2 cellular contexts compared by ENCODE assay signal in the genomic region with DNA sequence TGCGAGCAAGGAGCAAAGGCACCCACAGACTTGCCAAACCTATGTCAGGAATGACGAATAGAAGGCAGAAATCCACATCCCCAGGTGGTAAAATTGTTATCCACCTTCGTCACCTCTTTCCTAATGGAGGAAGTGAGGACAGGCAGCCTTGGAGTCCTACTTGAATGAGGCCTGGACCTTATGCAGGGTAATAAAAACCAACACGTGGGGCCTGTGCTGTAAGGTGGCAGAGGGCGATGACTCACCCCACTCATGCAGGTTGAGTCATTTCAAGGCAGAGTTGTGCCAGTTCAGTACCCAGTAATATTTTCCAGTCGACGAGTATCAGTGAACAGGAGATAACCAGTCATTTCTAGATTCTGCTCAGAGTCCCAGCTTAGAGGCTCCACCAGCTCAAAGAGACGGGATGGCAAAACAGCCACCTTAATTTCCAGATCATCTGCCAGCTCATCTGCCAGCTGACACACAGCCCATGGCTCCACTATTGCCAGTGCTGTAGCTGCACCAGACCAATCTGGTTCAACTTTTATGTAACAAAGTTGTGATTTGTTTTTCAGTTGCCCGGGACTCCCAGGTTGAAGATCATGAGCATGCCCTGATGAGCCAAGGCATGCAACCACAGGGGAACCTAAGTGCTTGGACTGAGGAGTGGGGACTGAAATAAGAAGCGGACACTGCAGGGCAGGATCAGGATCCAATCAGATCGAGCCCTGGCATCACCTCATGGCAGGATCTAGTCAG.
TF ChIP-seq lines count a peak whose summit lies in the region.

No MANE protein-coding gene starts in this region.

TF ChIP-seq in HEK293, 187 proteins besides CTCF, POLR2A, EP300 and RAD21 (continued from another document and continues in another):
- TF ChIP-seq, protein P1, sequence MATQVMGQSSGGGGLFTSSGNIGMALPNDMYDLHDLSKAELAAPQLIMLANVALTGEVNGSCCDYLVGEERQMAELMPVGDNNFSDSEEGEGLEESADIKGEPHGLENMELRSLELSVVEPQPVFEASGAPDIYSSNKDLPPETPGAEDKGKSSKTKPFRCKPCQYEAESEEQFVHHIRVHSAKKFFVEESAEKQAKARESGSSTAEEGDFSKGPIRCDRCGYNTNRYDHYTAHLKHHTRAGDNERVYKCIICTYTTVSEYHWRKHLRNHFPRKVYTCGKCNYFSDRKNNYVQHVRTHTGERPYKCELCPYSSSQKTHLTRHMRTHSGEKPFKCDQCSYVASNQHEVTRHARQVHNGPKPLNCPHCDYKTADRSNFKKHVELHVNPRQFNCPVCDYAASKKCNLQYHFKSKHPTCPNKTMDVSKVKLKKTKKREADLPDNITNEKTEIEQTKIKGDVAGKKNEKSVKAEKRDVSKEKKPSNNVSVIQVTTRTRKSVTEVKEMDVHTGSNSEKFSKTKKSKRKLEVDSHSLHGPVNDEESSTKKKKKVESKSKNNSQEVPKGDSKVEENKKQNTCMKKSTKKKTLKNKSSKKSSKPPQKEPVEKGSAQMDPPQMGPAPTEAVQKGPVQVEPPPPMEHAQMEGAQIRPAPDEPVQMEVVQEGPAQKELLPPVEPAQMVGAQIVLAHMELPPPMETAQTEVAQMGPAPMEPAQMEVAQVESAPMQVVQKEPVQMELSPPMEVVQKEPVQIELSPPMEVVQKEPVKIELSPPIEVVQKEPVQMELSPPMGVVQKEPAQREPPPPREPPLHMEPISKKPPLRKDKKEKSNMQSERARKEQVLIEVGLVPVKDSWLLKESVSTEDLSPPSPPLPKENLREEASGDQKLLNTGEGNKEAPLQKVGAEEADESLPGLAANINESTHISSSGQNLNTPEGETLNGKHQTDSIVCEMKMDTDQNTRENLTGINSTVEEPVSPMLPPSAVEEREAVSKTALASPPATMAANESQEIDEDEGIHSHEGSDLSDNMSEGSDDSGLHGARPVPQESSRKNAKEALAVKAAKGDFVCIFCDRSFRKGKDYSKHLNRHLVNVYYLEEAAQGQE (tag by site-specific recombination; IDR thresholded peaks at IDR 0.05) = no peak
- TF ChIP-seq ZNF16 (tag by site-specific recombination; IDR thresholded peaks at IDR 0.05; ENCODE audit: low read depth) = no peak
- no peak; the same call in 1 of the 2 replicates for TF ChIP-seq ZNF654 (tag by site-specific recombination; IDR thresholded peaks at IDR 0.05; ENCODE audit: low read depth)
- no peak for TF ChIP-seq ZBTB1 (tag by site-specific recombination; IDR thresholded peaks at IDR 0.05)
- TF ChIP-seq, protein P2, sequence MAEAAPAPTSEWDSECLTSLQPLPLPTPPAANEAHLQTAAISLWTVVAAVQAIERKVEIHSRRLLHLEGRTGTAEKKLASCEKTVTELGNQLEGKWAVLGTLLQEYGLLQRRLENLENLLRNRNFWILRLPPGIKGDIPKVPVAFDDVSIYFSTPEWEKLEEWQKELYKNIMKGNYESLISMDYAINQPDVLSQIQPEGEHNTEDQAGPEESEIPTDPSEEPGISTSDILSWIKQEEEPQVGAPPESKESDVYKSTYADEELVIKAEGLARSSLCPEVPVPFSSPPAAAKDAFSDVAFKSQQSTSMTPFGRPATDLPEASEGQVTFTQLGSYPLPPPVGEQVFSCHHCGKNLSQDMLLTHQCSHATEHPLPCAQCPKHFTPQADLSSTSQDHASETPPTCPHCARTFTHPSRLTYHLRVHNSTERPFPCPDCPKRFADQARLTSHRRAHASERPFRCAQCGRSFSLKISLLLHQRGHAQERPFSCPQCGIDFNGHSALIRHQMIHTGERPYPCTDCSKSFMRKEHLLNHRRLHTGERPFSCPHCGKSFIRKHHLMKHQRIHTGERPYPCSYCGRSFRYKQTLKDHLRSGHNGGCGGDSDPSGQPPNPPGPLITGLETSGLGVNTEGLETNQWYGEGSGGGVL (tag by site-specific recombination; IDR thresholded peaks at IDR 0.05) = peak; percentile 59
- no peak for TF ChIP-seq TCF7L2 (IDR thresholded peaks at IDR 0.05; ENCODE audit: borderline replicate concordance, low read depth, low read length)
- TF ChIP-seq ZNF677 (tag by site-specific recombination; IDR thresholded peaks at IDR 0.05) = no peak
- TF ChIP-seq ZIC2 (tag by site-specific recombination; IDR thresholded peaks at IDR 0.05) = no peak
- no peak for TF ChIP-seq ZNF19 (tag by site-specific recombination; IDR thresholded peaks at IDR 0.05; ENCODE audit: low read depth)
- TF ChIP-seq ZNF623 (tag by site-specific recombination; IDR thresholded peaks at IDR 0.05) = peak; percentile 30; the same call in 1 of the 2 replicates
- TF ChIP-seq OVOL3 (tag by site-specific recombination; IDR thresholded peaks at IDR 0.05) = no peak
- TF ChIP-seq, protein P3, sequence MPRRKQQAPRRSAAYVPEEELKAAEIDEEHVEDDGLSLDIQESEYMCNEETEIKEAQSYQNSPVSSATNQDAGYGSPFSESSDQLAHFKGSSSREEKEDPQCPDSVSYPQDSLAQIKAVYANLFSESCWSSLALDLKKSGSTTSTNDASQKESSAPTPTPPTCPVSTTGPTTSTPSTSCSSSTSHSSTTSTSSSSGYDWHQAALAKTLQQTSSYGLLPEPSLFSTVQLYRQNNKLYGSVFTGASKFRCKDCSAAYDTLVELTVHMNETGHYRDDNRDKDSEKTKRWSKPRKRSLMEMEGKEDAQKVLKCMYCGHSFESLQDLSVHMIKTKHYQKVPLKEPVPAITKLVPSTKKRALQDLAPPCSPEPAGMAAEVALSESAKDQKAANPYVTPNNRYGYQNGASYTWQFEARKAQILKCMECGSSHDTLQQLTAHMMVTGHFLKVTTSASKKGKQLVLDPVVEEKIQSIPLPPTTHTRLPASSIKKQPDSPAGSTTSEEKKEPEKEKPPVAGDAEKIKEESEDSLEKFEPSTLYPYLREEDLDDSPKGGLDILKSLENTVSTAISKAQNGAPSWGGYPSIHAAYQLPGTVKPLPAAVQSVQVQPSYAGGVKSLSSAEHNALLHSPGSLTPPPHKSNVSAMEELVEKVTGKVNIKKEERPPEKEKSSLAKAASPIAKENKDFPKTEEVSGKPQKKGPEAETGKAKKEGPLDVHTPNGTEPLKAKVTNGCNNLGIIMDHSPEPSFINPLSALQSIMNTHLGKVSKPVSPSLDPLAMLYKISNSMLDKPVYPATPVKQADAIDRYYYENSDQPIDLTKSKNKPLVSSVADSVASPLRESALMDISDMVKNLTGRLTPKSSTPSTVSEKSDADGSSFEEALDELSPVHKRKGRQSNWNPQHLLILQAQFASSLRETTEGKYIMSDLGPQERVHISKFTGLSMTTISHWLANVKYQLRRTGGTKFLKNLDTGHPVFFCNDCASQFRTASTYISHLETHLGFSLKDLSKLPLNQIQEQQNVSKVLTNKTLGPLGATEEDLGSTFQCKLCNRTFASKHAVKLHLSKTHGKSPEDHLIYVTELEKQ (tag by site-specific recombination; IDR thresholded peaks at IDR 0.05; ENCODE audit: borderline replicate concordance) = 0 out of 2 replicates have a peak, but pooled peaks have one; percentile 29
- TF ChIP-seq ZBTB48 (tag by site-specific recombination; IDR thresholded peaks at IDR 0.05) = no peak
- TF ChIP-seq, protein P4, sequence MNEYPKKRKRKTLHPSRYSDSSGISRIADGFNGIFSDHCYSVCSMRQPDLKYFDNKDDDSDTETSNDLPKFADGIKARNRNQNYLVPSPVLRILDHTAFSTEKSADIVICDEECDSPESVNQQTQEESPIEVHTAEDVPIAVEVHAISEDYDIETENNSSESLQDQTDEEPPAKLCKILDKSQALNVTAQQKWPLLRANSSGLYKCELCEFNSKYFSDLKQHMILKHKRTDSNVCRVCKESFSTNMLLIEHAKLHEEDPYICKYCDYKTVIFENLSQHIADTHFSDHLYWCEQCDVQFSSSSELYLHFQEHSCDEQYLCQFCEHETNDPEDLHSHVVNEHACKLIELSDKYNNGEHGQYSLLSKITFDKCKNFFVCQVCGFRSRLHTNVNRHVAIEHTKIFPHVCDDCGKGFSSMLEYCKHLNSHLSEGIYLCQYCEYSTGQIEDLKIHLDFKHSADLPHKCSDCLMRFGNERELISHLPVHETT (tag by site-specific recombination; IDR thresholded peaks at IDR 0.05) = peak; percentile 92
- no peak for TF ChIP-seq ZNF121 (tag by site-specific recombination; IDR thresholded peaks at IDR 0.05)
- TF ChIP-seq ZNF791 (tag by site-specific recombination; IDR thresholded peaks at IDR 0.05) = no peak

TF ChIP-seq in SK-N-SH treated with all-trans-retinoic acid at 6 μM for 48 hours, 23 proteins besides CTCF, POLR2A, EP300 and RAD21 (continued from another document):
- 0 out of 2 replicates have a peak, but pooled peaks have one; percentile 28 for TF ChIP-seq ZFP3 (CRISPR knock-in tag; IDR thresholded peaks at IDR 0.05)
